ENCODE assay signal across 9 cellular contexts in genomic region chr10:79148452-79149344, GRCh38.
DNase-seq lines count a peak whose midpoint lies in the region; ATAC-seq and TF ChIP-seq lines count a peak whose summit lies in the region.
"Had no signal": no experiment of that assay in that cellular context is flagged by ENCODE, and none has a peak within 500 bp of the region (broad histone marks: within the 10 kb centered on the region; RNA-seq: fewer than 3 reads in every experiment).

No MANE protein-coding gene starts in this region.

- no peaks in the 10 kb centered on the region for H3K27me3 Mint-ChIP-seq in natural killer cell treated with Interleukin-12 subunit alpha and Interleukin-12 subunit beta and Interleukin-15 and Interleukin-18, amount 100 ng/mL, for 72 hours

- peaks cover 26 to 42% of the 10 kb centered on the region in 2 donors for H3K4me1 Mint-ChIP-seq in natural killer cell treated with Interleukin-12 subunit alpha and Interleukin-12 subunit beta and Interleukin-15 and Interleukin-18, amount 100 ng/mL, for 72 hours (ENCODE audit: low read depth in 2 of 2)

- peak overlapping the region; percentile 14 for H3K4me3 ChIP-seq in RWPE2 (ENCODE audit: severe bottlenecking)
- H3K4me3 ChIP-seq in H7 (ENCODE audit: insufficient read depth, low read depth, low read length) = no peak overlapping the region
- H3K4me3 ChIP-seq: GM12878 had no signal

- no peaks in the 10 kb centered on the region for H3K36me3 ChIP-seq in RWPE2 (ENCODE audit: low read depth)
- no peaks in the 10 kb centered on the region for H3K36me3 ChIP-seq in H7 (replicated peaks; ENCODE audit: control insufficient read depth, insufficient read depth, low read length)

- H3K4me3 Mint-ChIP-seq in natural killer cell treated with Interleukin-12 subunit alpha and Interleukin-12 subunit beta and Interleukin-15 and Interleukin-18, amount 100 ng/mL, for 72 hours = peak overlapping the region; percentile 54

- TF ChIP-seq CTCF in RWPE2 (IDR thresholded peaks at IDR 0.05; ENCODE audit: poor library complexity, severe bottlenecking) = no peak

- H3K27me3 ChIP-seq in RWPE2 (ENCODE audit: insufficient read depth, poor library complexity, severe bottlenecking) = no peaks in the 10 kb centered on the region
- H3K27me3 ChIP-seq in H7 (ENCODE audit: control insufficient read depth, insufficient read depth, low read length) = no peaks in the 10 kb centered on the region

- H3K27ac ChIP-seq in RWPE2 (ENCODE audit: poor library complexity, severe bottlenecking) = peak overlapping the region; percentile 95

- ATAC-seq in RWPE2 (ENCODE audit: low read depth) (peak; percentile 64), esophagus mucosa (peak; percentile 57), GM19452 (IDR thresholded peaks at IDR 0.05; ENCODE audit: unreplicated experiment) (no peak)
- ATAC-seq in natural killer cell treated with Interleukin-12 subunit alpha and Interleukin-12 subunit beta and Interleukin-15 and Interleukin-18, amount 100 ng/mL, for 72 hours = peak; percentile 52 to 57

- peak overlapping the region; percentile 77 to 83 for H3K27ac Mint-ChIP-seq in natural killer cell treated with Interleukin-12 subunit alpha and Interleukin-12 subunit beta and Interleukin-15 and Interleukin-18, amount 100 ng/mL, for 72 hours

- DNase-seq in C1 segment of cervical spinal cord (lab: John Stamatoyannopoulos, UW) (peak in 13 of 14 donors; percentile 24 to 84 (median 64)), RWPE2 (ENCODE audit: low spot score) (peak; percentile 86), 8988T (no peak), H7 (no peak), COLO829 (ENCODE audit: low spot score) (no peak)
- peak; percentile 66 for DNase-seq in natural killer cell treated with Interleukin-12 subunit alpha and Interleukin-12 subunit beta and Interleukin-15 and Interleukin-18, amount 100 ng/mL, for 72 hours (ENCODE audit: low spot score)

- no peaks in the 10 kb centered on the region for H3K9me3 Mint-ChIP-seq in natural killer cell treated with Interleukin-12 subunit alpha and Interleukin-12 subunit beta and Interleukin-15 and Interleukin-18, amount 100 ng/mL, for 72 hours

- no peaks in the 10 kb centered on the region for H3K9me3 ChIP-seq in RWPE2 (ENCODE audit: severe bottlenecking)

- H3K36me3 Mint-ChIP-seq in natural killer cell treated with Interleukin-12 subunit alpha and Interleukin-12 subunit beta and Interleukin-15 and Interleukin-18, amount 100 ng/mL, for 72 hours = no peaks in the 10 kb centered on the region

- H3K4me1 ChIP-seq in RWPE2 (ENCODE audit: insufficient read depth, poor library complexity, severe bottlenecking) = peaks cover 45% of the 10 kb centered on the region

Comparison
In these comparisons a context has a peak if more than half of its experiments do, and no peak if none do; other contexts are left out.
1. DNase-seq: peak in C1 segment of cervical spinal cord (13 of 14), RWPE2 (single experiment) and natural killer cell treated with Interleukin-12 subunit alpha and Interleukin-12 subunit beta and Interleukin-15 and Interleukin-18, amount 100 ng/mL, for 72 hours (single experiment); none in 8988T (single experiment), H7 (single experiment) and COLO829 (single experiment).